In genomic region chr10:69716711-69717560, GRCh38 we compare ENCODE assay signal across 8 cellular contexts.
DNase-seq lines count a peak whose midpoint lies in the region; ATAC-seq and TF ChIP-seq lines count a peak whose summit lies in the region.
"Had no signal": no experiment of that assay in that cellular context is flagged by ENCODE, and none has a peak within 500 bp of the region (broad histone marks: within the 10 kb centered on the region; RNA-seq: fewer than 3 reads in every experiment).

No MANE protein-coding gene starts in this region.

- POLR2A ChIA-PET in activated CD4-positive, alpha-beta T cell treated with anti-CD3 and anti-CD28 coated beads for 36 hours (lab: Charles Lee), result interaction anchor here (1.1 kb wide), 1 partner anchor 79 kb away, joined by 3 read pairs; no protein-coding TSS in a partner anchor

- H3K4me3 ChIP-seq in GM12864 (ENCODE audit: low read depth, low read length) (no peak overlapping the region), choroid plexus epithelial cell (ENCODE audit: low read depth, low read length) (no peak overlapping the region), testis (no peak overlapping the region)

- H3K27ac ChIP-seq in testis, result no peak overlapping the region

- no peaks in the 10 kb centered on the region for H3K36me3 Mint-ChIP-seq in activated CD4-positive, alpha-beta T cell treated with anti-CD3 and anti-CD28 coated beads for 36 hours (ENCODE audit: low read depth)
- no peaks in the 10 kb centered on the region for H3K36me3 Mint-ChIP-seq in mesothelial cell of epicardium
- H3K36me3 Mint-ChIP-seq: activated naive CD4-positive, alpha-beta T cell treated with anti-CD3 and anti-CD28 coated beads, Interleukin-2, amount 50 U/mL, for 24 hours had no signal

- H3K27ac Mint-ChIP-seq in activated CD4-positive, alpha-beta T cell treated with anti-CD3 and anti-CD28 coated beads for 36 hours, result no peak overlapping the region
- no peak overlapping the region for H3K27ac Mint-ChIP-seq in mesothelial cell of epicardium
- H3K27ac Mint-ChIP-seq: activated naive CD4-positive, alpha-beta T cell treated with anti-CD3 and anti-CD28 coated beads, Interleukin-2, amount 50 U/mL, for 24 hours had no signal

- H3K27me3 ChIP-seq in testis, result no peaks in the 10 kb centered on the region

- H3K36me3 ChIP-seq in testis (ENCODE audit: low read depth, missing control alignments), result no peaks in the 10 kb centered on the region

- no peaks in the 10 kb centered on the region for H3K4me1 ChIP-seq in testis

- H3K9me3 ChIP-seq in testis, result no peaks in the 10 kb centered on the region

- no peaks in the 10 kb centered on the region for H3K27me3 Mint-ChIP-seq in activated CD4-positive, alpha-beta T cell treated with anti-CD3 and anti-CD28 coated beads for 36 hours
- peaks cover 10% of the 10 kb centered on the region for H3K27me3 Mint-ChIP-seq in mesothelial cell of epicardium (ENCODE audit: low read depth)

- H3K9me3 Mint-ChIP-seq in activated CD4-positive, alpha-beta T cell treated with anti-CD3 and anti-CD28 coated beads for 36 hours (ENCODE audit: low read depth), result no peaks in the 10 kb centered on the region
- H3K9me3 Mint-ChIP-seq in mesothelial cell of epicardium, result peaks cover 3% of the 10 kb centered on the region
- H3K9me3 Mint-ChIP-seq: activated naive CD4-positive, alpha-beta T cell treated with anti-CD3 and anti-CD28 coated beads, Interleukin-2, amount 50 U/mL, for 24 hours had no signal

- WGBS in testis, 2 donors, result 73 to 79% methylated on average over 10 to 19 of the region's 19 CpGs

- DNase-seq in GM12864 (ENCODE audit: low read depth), result no peak
- DNase-seq in NCI-H1105 (lab: John Stamatoyannopoulos, UW), result peak; percentile 5
- peak; percentile 82 for DNase-seq in activated CD4-positive, alpha-beta T cell treated with anti-CD3 and anti-CD28 coated beads for 36 hours
- peak; percentile 63 for DNase-seq in choroid plexus epithelial cell (ENCODE audit: low read depth)
- DNase-seq in mesothelial cell of epicardium (ENCODE audit: low spot score in 2 of 2, unreplicated experiment in 2 of 2), result peak; percentile 50 to 77
- DNase-seq in testis, result peak; percentile 79

- no peaks in the 10 kb centered on the region for H3K4me1 Mint-ChIP-seq in activated CD4-positive, alpha-beta T cell treated with anti-CD3 and anti-CD28 coated beads for 36 hours
- peaks cover 5% of the 10 kb centered on the region for H3K4me1 Mint-ChIP-seq in mesothelial cell of epicardium
- H3K4me1 Mint-ChIP-seq: activated naive CD4-positive, alpha-beta T cell treated with anti-CD3 and anti-CD28 coated beads, Interleukin-2, amount 50 U/mL, for 24 hours had no signal

- TF ChIP-seq POLR2A in testis (IDR thresholded peaks at IDR 0.05), result no peak

- peak; percentile 69 for ATAC-seq in activated CD4-positive, alpha-beta T cell treated with anti-CD3 and anti-CD28 coated beads for 36 hours
- ATAC-seq in GM21526 (IDR thresholded peaks at IDR 0.05; ENCODE audit: low FRiP score, unreplicated experiment), result no peak

- H3K4me3 Mint-ChIP-seq in activated CD4-positive, alpha-beta T cell treated with anti-CD3 and anti-CD28 coated beads for 36 hours, result no peak overlapping the region
- no peak overlapping the region for H3K4me3 Mint-ChIP-seq in mesothelial cell of epicardium
- H3K4me3 Mint-ChIP-seq: activated naive CD4-positive, alpha-beta T cell treated with anti-CD3 and anti-CD28 coated beads, Interleukin-2, amount 50 U/mL, for 24 hours had no signal

- TF ChIP-seq CTCF in GM12864 (IDR thresholded peaks at IDR 0.05; ENCODE audit: low read depth, low read length, missing control alignments) (peak; percentile 78), choroid plexus epithelial cell (conservative IDR thresholded peaks at IDR 0.05; ENCODE audit: low read depth, low read length) (peak; percentile 92), mesothelial cell of epicardium (IDR thresholded peaks at IDR 0.05; ENCODE audit: unreplicated experiment) (peak; percentile 65), testis (IDR thresholded peaks at IDR 0.05) (peak; percentile 6 to 63 (median 8))

- intact Hi-C loops in activated CD4-positive, alpha-beta T cell treated with anti-CD3 and anti-CD28 coated beads for 36 hours (cut with DNase I, micrococcal nuclease), result loop anchor here (1.0 to 5.0 kb wide), 4 partner anchors 22 to 202 kb away; no protein-coding TSS in a partner anchor
- intact Hi-C loops in testis (cut with DNase I; ENCODE audit: low total_unique reads), result no loop called here

- CTCF ChIA-PET in activated CD4-positive, alpha-beta T cell treated with anti-CD3 and anti-CD28 coated beads for 36 hours (lab: Charles Lee), result interaction anchor here (0.6 to 5.6 kb wide), 17 partner anchors 8 to 606 kb away, joined by 3 to 44 read pairs (median 4); no protein-coding TSS in a partner anchor

Comparison
In these comparisons a context has a peak if more than half of its experiments do, and no peak if none do; other contexts are left out.
1. CTCF ChIP-seq: peak in every context shown above with its lines; median percentile 92 in choroid plexus epithelial cell; 78 in GM12864; 65 in mesothelial cell of epicardium; 8 in testis.